Comparison of ENCODE assay signal across 8 cellular contexts in the genomic region with DNA sequence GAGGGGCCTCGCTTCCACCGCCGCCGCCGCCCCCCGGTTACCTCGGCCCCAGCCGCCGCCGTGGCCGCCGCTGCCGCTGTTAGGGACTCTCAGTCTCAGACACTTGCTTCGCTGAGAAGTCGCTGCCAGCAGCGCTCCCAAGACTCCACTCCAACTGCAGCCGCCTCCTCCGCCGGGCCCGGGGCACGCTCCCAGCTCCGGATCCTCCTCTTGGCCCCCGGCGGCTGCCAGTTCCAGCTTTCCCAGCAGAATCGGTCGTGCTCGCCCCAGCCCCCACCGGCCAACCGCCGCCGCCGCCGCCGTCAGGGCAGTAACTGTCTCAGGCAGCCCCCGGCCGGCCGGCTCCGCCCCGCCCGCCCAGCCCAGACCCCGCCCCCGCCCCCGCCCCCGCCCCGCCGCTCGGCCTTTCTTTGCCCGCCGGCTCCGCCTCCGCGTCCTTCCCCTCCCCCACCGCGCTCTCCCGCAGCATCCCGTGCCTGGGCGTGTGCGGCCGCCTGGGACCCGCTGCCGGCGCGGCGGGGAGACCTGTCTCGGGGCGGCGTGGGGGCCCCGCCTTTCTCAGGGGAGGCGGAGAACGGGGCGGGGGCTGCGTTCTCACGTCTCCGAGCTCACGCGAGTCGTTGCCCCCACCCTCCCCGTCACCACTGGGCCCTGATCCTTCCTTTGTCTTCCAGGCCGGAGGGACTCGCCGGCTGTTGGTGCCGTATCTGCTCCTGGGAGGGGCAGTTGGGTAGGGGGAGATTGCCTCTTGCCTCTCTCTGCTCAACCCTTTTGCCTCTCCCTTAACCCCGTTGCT. TPM values are rescaled to one million over a fixed set of nuclear protein-coding genes. Genes with fewer than 3 reads are reported as not detected.
A peak's percentile ranks its signal among the peaks of the same experiment; 100 is the strongest.
DNase-seq lines count a peak whose midpoint lies in the region; ATAC-seq and TF ChIP-seq lines count a peak whose summit lies in the region.

TSS of gene ANKRD50 (minus strand) at position 316 of the 796 bp plus-strand sequence. CDS start 2,221 bp downstream, outside the sequence.

- no peaks in the 10 kb centered on the region for H3K36me3 Mint-ChIP-seq in chondrocyte (ENCODE audit: low read depth)

- peak within 1 kb of the TSS; percentile 100 for H3K27ac Mint-ChIP-seq in chondrocyte (ENCODE audit: unreplicated experiment)

- H3K27me3 Mint-ChIP-seq in chondrocyte (ENCODE audit: low read depth), result no peaks in the 10 kb centered on the region

- H3K4me3 ChIP-seq in kidney epithelial cell (ENCODE audit: low read depth, low read length), result peak within 1 kb of the TSS; percentile 93

- H3K4me3 Mint-ChIP-seq in chondrocyte (ENCODE audit: unreplicated experiment), result peak within 1 kb of the TSS; percentile 91

- peaks cover 39% of the 10 kb centered on the region for H3K4me1 Mint-ChIP-seq in chondrocyte (ENCODE audit: low read depth)

- ATAC-seq in GM18909 (IDR thresholded peaks at IDR 0.05; ENCODE audit: poor library complexity, unreplicated experiment) (peak; percentile 76), HG03139 (IDR thresholded peaks at IDR 0.05; ENCODE audit: unreplicated experiment) (peak; percentile 65)
- peak; percentile 63 to 67 for ATAC-seq in activated CD4-positive, CD25-positive, alpha-beta regulatory T cell treated with anti-CD3 and anti-CD28 coated beads, Interleukin-2, amount 50 U/mL, for 24 hours

- H3K27me3 ChIP-seq in kidney epithelial cell (ENCODE audit: control insufficient read depth, insufficient read depth, low read length), result no peaks in the 10 kb centered on the region

- DNase-seq in AG08396 (ENCODE audit: low spot score) (peak; percentile 95), NCI-H2196 treated with DMSO at 0.1 percent for 48 hours (lab: John Stamatoyannopoulos, UW; ENCODE audit: unreplicated experiment) (peak; percentile 34), chondrocyte (ENCODE audit: low spot score) (peak; percentile 97), kidney epithelial cell (ENCODE audit: low read depth) (peak; percentile 65)
- peak; percentile 19 to 40 for DNase-seq in stimulated activated CD4-positive, alpha-beta T cell treated with anti-CD3 and anti-CD28 coated beads, Interleukin-15, amount 100 ng/mL, for 1 hour (ENCODE audit: low read depth in 1 of 2, low spot score in 1 of 2)

- H3K36me3 ChIP-seq in kidney epithelial cell (ENCODE audit: control insufficient read depth, insufficient read depth, low read length), result no peaks in the 10 kb centered on the region

- no peak for TF ChIP-seq CTCF in chondrocyte (IDR thresholded peaks at IDR 0.05)
- TF ChIP-seq CTCF in kidney epithelial cell (IDR thresholded peaks at IDR 0.05; ENCODE audit: insufficient read depth, low read length, poor library complexity, severe bottlenecking), result no peak

- no peaks in the 10 kb centered on the region for H3K9me3 Mint-ChIP-seq in chondrocyte (ENCODE audit: low read depth)

RNA-seq across cellular contexts. Expression of gene ANKRD50, which starts in this region (rescaled TPM):
- 47.2 to 54.4 TPM (median 47.8 TPM) in 3 replicates for total RNA-seq in chondrocyte
- total RNA-seq in kidney epithelial cell, result 14.6 and 14.8 TPM in 2 replicates

Comparison
In these comparisons a context has a peak if more than half of its experiments do, and no peak if none do; other contexts are left out.
1. Peak in every context shown above with its lines: DNase-seq, ATAC-seq and H3K4me3 ChIP-seq.
2. DNase-seq: peak in every context shown above with its lines; median percentile 97 in chondrocyte; 95 in AG08396; 65 in kidney epithelial cell; 34 in NCI-H2196 treated with DMSO at 0.1 percent for 48 hours; 30 in stimulated activated CD4-positive, alpha-beta T cell treated with anti-CD3 and anti-CD28 coated beads, Interleukin-15, amount 100 ng/mL, for 1 hour.